ENCODE assay signal across 9 cellular contexts in genomic region chr17:83199500-83200201, GRCh38.
DNase-seq lines count a peak whose midpoint lies in the region; ATAC-seq, FAIRE-seq and TF ChIP-seq lines count a peak whose summit lies in the region.
"Had no signal": no experiment of that assay in that cellular context is flagged by ENCODE, and none has a peak within 500 bp of the region (broad histone marks: within the 10 kb centered on the region; RNA-seq: fewer than 3 reads in every experiment).

No MANE protein-coding gene starts in this region.

- H3K27me3 Mint-ChIP-seq in HFFc6 (ENCODE audit: insufficient read depth), result peaks cover 2% of the 10 kb centered on the region; the same call in 1 of the 2 replicates

- FAIRE-seq in small intestine (lab: Jason Lieb, UNC), result no peak
- FAIRE-seq: H1 had no signal

- peaks cover 81% of the 10 kb centered on the region for H3K4me1 Mint-ChIP-seq in HFFc6 (ENCODE audit: low read depth)

- H3K9me3 Mint-ChIP-seq in HFFc6, result peaks cover 4% of the 10 kb centered on the region; the same call in 1 of the 2 replicates

- H3K4me3 Mint-ChIP-seq in HFFc6, result peak overlapping the region; percentile 39; the same call in 1 of the 2 replicates

- peak; percentile 47 for DNase-seq in HFFc6
- no peak for DNase-seq in esophagus squamous epithelium (lab: John Stamatoyannopoulos, UW)
- DNase-seq in small intestine, result peak; percentile 25
- DNase-seq in NCI-H524 treated with DMSO at 0.1 percent for 48 hours (lab: John Stamatoyannopoulos, UW), result no peak
- no peak for DNase-seq in mesenteric fat pad (ENCODE audit: low spot score)

- peak; percentile 64 to 68 for ATAC-seq in activated CD4-positive, CD25-positive, alpha-beta regulatory T cell treated with anti-CD3 and anti-CD28 coated beads, Interleukin-2, amount 50 U/mL, for 24 hours
- no peak for ATAC-seq in GM18870 (IDR thresholded peaks at IDR 0.05; ENCODE audit: unreplicated experiment)
- no peak for ATAC-seq in HG02973 (IDR thresholded peaks at IDR 0.05; ENCODE audit: unreplicated experiment)

- no peaks in the 10 kb centered on the region for H3K36me3 Mint-ChIP-seq in HFFc6 (ENCODE audit: low read depth)

- H3K9me3 ChIP-seq in esophagus squamous epithelium (no peaks in the 10 kb centered on the region), small intestine (ENCODE audit: control insufficient read depth, low read depth) (no peaks in the 10 kb centered on the region)

- H3K27ac ChIP-seq in esophagus squamous epithelium (peak overlapping the region; percentile 63 to 91 (median 76)), small intestine (ENCODE audit: low read depth in 1 of 2, low read length in 1 of 2) (peak overlapping the region; percentile 43 to 90)

- H3K4me3 ChIP-seq in esophagus squamous epithelium (peak overlapping the region in 2 of 4 donors; percentile 16 to 27), small intestine (ENCODE audit: low read depth in 1 of 2, low read length in 2 of 2) (peak overlapping the region in 1 of 2 donors; percentile 21)

- H3K27me3 ChIP-seq in esophagus squamous epithelium (no peaks in the 10 kb centered on the region), small intestine (ENCODE audit: control insufficient read depth in 2 of 2, insufficient read depth in 2 of 2, low read length in 2 of 2) (no peaks in the 10 kb centered on the region)

- TF ChIP-seq POLR2A in esophagus squamous epithelium (IDR thresholded peaks at IDR 0.05), result peak in 1 of 4 donors; percentile 14

- 56 to 71% methylated on average over 19 to 22 of the region's 23 CpGs for WGBS in esophagus squamous epithelium, 2 donors
- WGBS in small intestine, 3 donors, result 52 to 64% (median 55%) methylated on average over 23 of the region's 23 CpGs

- peak overlapping the region; percentile 93 for H3K27ac Mint-ChIP-seq in HFFc6

- H3K36me3 ChIP-seq in esophagus squamous epithelium (no peaks in the 10 kb centered on the region), small intestine (ENCODE audit: control insufficient read depth in 2 of 2, insufficient read depth in 2 of 2, low read length in 2 of 2) (no peaks in the 10 kb centered on the region)

- TF ChIP-seq CTCF in HFFc6 (IDR thresholded peaks at IDR 0.05), result no peak
- no peak for TF ChIP-seq CTCF in esophagus squamous epithelium (IDR thresholded peaks at IDR 0.05)

- H3K4me1 ChIP-seq in esophagus squamous epithelium (peaks cover 23 to 88% (median 40%) of the 10 kb centered on the region in 3 donors), small intestine (ENCODE audit: control insufficient read depth in 2 of 2, insufficient read depth in 1 of 2, low read depth in 1 of 2, low read length in 1 of 2) (no peaks in the 10 kb centered on the region)

- intact Hi-C loops in esophagus squamous epithelium (cut with DNase I), result no loop called here

Comparison
In these comparisons a context has a peak if more than half of its experiments do, and no peak if none do; other contexts are left out.
1. DNase-seq: peak in HFFc6 (single experiment) and small intestine (single experiment); none in esophagus squamous epithelium (single experiment), NCI-H524 treated with DMSO at 0.1 percent for 48 hours (single experiment) and mesenteric fat pad (single experiment).
2. ATAC-seq: peak in activated CD4-positive, CD25-positive, alpha-beta regulatory T cell treated with anti-CD3 and anti-CD28 coated beads, Interleukin-2, amount 50 U/mL, for 24 hours (2 of 2); none in GM18870 (single experiment) and HG02973 (single experiment).